Comparison of ENCODE assay signal across 9 cellular contexts in genomic region chr7:73668103-73668937, GRCh38. TPM values are rescaled to one million over a fixed set of nuclear protein-coding genes. Genes with fewer than 3 reads are reported as not detected.
DNase-seq lines count a peak whose midpoint lies in the region; ATAC-seq, FAIRE-seq and TF ChIP-seq lines count a peak whose summit lies in the region.
"Had no signal": no experiment of that assay in that cellular context is flagged by ENCODE, and none has a peak within 500 bp of the region (broad histone marks: within the 10 kb centered on the region; RNA-seq: fewer than 3 reads in every experiment).

No MANE protein-coding gene starts in this region.

- H3K9me3 Mint-ChIP-seq in H9, result peaks cover 0 to under 1% of the 10 kb centered on the region in 2 experiments; a peak in 2 of 5 replicates

- peaks cover 31% of the 10 kb centered on the region for H3K27me3 Mint-ChIP-seq in H9 (ENCODE audit: low read depth)

- H2BK120ac ChIP-seq in H9 (ENCODE audit: low read depth, low read length, poor library complexity, severe bottlenecking), result no peak overlapping the region

- H3K36me3 Mint-ChIP-seq in H9 (ENCODE audit: insufficient read depth in 1 of 3, low read depth in 3 of 3), result peaks cover 0 to 7% (median 4%) of the 10 kb centered on the region in 3 experiments; a peak in 3 of 7 replicates

- no peak overlapping the region for H2BK12ac ChIP-seq in H9 (ENCODE audit: insufficient read length, low read depth, low read length)

- H4K20me1 ChIP-seq in H9 (ENCODE audit: control insufficient read depth, insufficient read depth, insufficient read length) (no peaks in the 10 kb centered on the region), fibroblast of lung (ENCODE audit: control insufficient read depth, extremely low read depth, insufficient read depth, low read length) (no peaks in the 10 kb centered on the region)

- no peak overlapping the region for H3K4ac ChIP-seq in H9 (ENCODE audit: low read depth, low read length)

- H3K79me2 ChIP-seq in H9 (ENCODE audit: insufficient read depth, low read length) (no peaks in the 10 kb centered on the region), fibroblast of lung (ENCODE audit: control insufficient read depth, insufficient read depth, low read length) (no peaks in the 10 kb centered on the region)

- no peak overlapping the region for H2BK5ac ChIP-seq in H9 (ENCODE audit: insufficient read length, low read length)

- H3K9me3 ChIP-seq in H9 (ENCODE audit: control insufficient read depth, low read depth, low read length) (no peaks in the 10 kb centered on the region), Peyer's patch (no peaks in the 10 kb centered on the region), fibroblast of lung (ENCODE audit: control insufficient read depth, insufficient read depth, low read depth, low read length) (no peaks in the 10 kb centered on the region)

- WGBS in H9 (ENCODE audit: extremely low coverage, insufficient read length, low lambda C conversion rate), result no CpG with 5 or more reads among the region's 54 CpGs

- no peak overlapping the region for H4K5ac ChIP-seq in H9 (ENCODE audit: insufficient read length, low read depth, low read length)

- no peak overlapping the region for H3T11ph ChIP-seq in H9 (ENCODE audit: low read length)

- ATAC-seq in HG02938 (IDR thresholded peaks at IDR 0.05; ENCODE audit: unreplicated experiment), result no peak

- H2BK20ac ChIP-seq in H9 (ENCODE audit: low read depth, low read length, poor library complexity, severe bottlenecking), result no peak overlapping the region

- H3K14ac ChIP-seq in H9 (ENCODE audit: insufficient read depth, low read length), result no peak overlapping the region

- H2AK5ac ChIP-seq in H9 (ENCODE audit: insufficient read length, low read length), result no peak overlapping the region

- no peak overlapping the region for H3K23ac ChIP-seq in H9 (ENCODE audit: insufficient read length, low read depth, low read length)

- no peak overlapping the region for H4K91ac ChIP-seq in H9 (ENCODE audit: insufficient read length, low read depth, low read length)

- H3K4me1 ChIP-seq in H9 (ENCODE audit: insufficient read depth, low read length) (no peaks in the 10 kb centered on the region), Peyer's patch (peaks cover 0 to 19% (median 5%) of the 10 kb centered on the region in 4 donors), fibroblast of lung (ENCODE audit: control insufficient read depth, extremely low read depth, insufficient read depth, low read length) (no peaks in the 10 kb centered on the region)

- H3K4me1 Mint-ChIP-seq in H9, result peaks cover 10 to 44% of the 10 kb centered on the region in 2 experiments

- H4K8ac ChIP-seq in H9 (replicated peaks; ENCODE audit: insufficient read length, low read depth, low read length), result no peak overlapping the region

- H3K36me3 ChIP-seq in Peyer's patch (no peaks in the 10 kb centered on the region), fibroblast of lung (ENCODE audit: control insufficient read depth, insufficient read depth, low read length) (no peaks in the 10 kb centered on the region)

- H3K9ac ChIP-seq in H9 (ENCODE audit: extremely low read depth, insufficient read length, low read length) (peak overlapping the region; percentile 6), fibroblast of lung (ENCODE audit: insufficient read depth, low read length) (peak overlapping the region; percentile 39)

- H3K18ac ChIP-seq in H9 (ENCODE audit: insufficient read length, low read depth, low read length), result no peak overlapping the region

- H3K27ac Mint-ChIP-seq in H9, result peak overlapping the region in 1 of 3 experiments; percentile 72; a peak in 1 of 7 replicates

- H3K4me3 Mint-ChIP-seq in H9, result peak overlapping the region; percentile 62 to 87

- peak; percentile 60 for DNase-seq in D721Med (ENCODE audit: insufficient read length, low spot score)
- no peak for DNase-seq in H9
- DNase-seq in Peyer's patch, result no peak
- DNase-seq in fibroblast of lung (ENCODE audit: low read depth in 2 of 2), result peak in 1 of 2 donors; percentile 7
- peak; percentile 66 for DNase-seq in retina
- no peak for DNase-seq in dedifferentiated amniotic fluid mesenchymal stem cell (ENCODE audit: extremely low spot score)
- no peak for DNase-seq in amniotic stem cell (lab: John Stamatoyannopoulos, UW)

- H3K4me3 ChIP-seq in Peyer's patch (peak overlapping the region; percentile 40 to 93 (median 65)), fibroblast of lung (replicated peaks in 1 of 4; ENCODE audit: control extremely low read depth in 1 of 4, insufficient read depth in 1 of 4, low read depth in 3 of 4, low read length in 4 of 4) (peak overlapping the region; percentile 36 to 76 (median 54))

- TF ChIP-seq CTCF in D721Med (IDR thresholded peaks at IDR 0.05; ENCODE audit: insufficient read depth, missing control alignments) (no peak), H9 (conservative IDR thresholded peaks at IDR 0.05) (no peak), Peyer's patch (IDR thresholded peaks at IDR 0.05) (no peak), fibroblast of lung (conservative IDR thresholded peaks at IDR 0.05 in 1 of 2, IDR thresholded peaks at IDR 0.05 in 1 of 2; ENCODE audit: low read depth in 1 of 2, low read length in 2 of 2) (no peak)

- no peak overlapping the region for H3K56ac ChIP-seq in H9 (ENCODE audit: insufficient read length, low read depth, low read length)

- H2BK15ac ChIP-seq in H9 (ENCODE audit: low read depth, low read length), result no peak overlapping the region

- no peaks in the 10 kb centered on the region for H3K79me1 ChIP-seq in H9 (ENCODE audit: insufficient read depth, low read depth, low read length, poor library complexity, severe bottlenecking)

- H3K23me2 ChIP-seq in H9 (ENCODE audit: insufficient read length, low read depth, low read length, poor library complexity, severe bottlenecking), result peaks cover 10% of the 10 kb centered on the region

- no peak for FAIRE-seq in D721Med (lab: Jason Lieb, UNC)

- H2AFZ ChIP-seq in H9 (ENCODE audit: low read length) (no peak overlapping the region), fibroblast of lung (ENCODE audit: low read length) (peak overlapping the region; percentile 71)

- H3K27me3 ChIP-seq in H9 (ENCODE audit: insufficient read depth, low read length) (no peaks in the 10 kb centered on the region), Peyer's patch (no peaks in the 10 kb centered on the region), fibroblast of lung (ENCODE audit: control insufficient read depth, insufficient read depth, low read length) (no peaks in the 10 kb centered on the region)

- H3K4me2 ChIP-seq in H9 (ENCODE audit: insufficient read depth, insufficient read length, low read length) (peak overlapping the region; percentile 69), fibroblast of lung (ENCODE audit: extremely low read depth, insufficient read depth, low read length) (peak overlapping the region; percentile 61)

- TF ChIP-seq POLR2A in Peyer's patch (IDR thresholded peaks at IDR 0.05), result no peak

- H3K27ac ChIP-seq in H9 (ENCODE audit: insufficient read length, low read depth, low read length), result no peak overlapping the region
- peak overlapping the region in 2 of 4 donors; percentile 31 to 62 for H3K27ac ChIP-seq in Peyer's patch
- no peak overlapping the region for H3K27ac ChIP-seq in fibroblast of lung (ENCODE audit: insufficient read depth, low read length)

RNA-seq across cellular contexts. Expression of gene VPS37D, which starts 0.7 kb away (rescaled TPM):
- total RNA-seq in H9 (2021) (0.85 and 1.3 TPM in 2 replicates), Peyer's patch (1 to 10 TPM in 3 of 4 donors, not detected in 1; 1.1 to 6.3 (median 5.0) TPM), fibroblast of lung (6.2 and 6.8 TPM in 2 replicates)
- polyA plus RNA-seq in fibroblast of lung, result 0.63 and 0.87 TPM in 2 replicates
- polyA plus RNA-seq in fibroblast of lung (2012), result 2.0 and 2.7 TPM in 2 replicates
- polyA minus RNA-seq in fibroblast of lung (ENCODE audit: low replicate concordance), result 1.3 and 3.0 TPM in 2 replicates
- total RNA-seq: T-helper 2 cell treated with Interferon-gamma antibody and Interleukin-4, amounts not matched to agents 100 ng/mL and 5 ng/mL, for 36 hours had no signal

RNA-seq across cellular contexts. Expression of gene DNAJC30, which starts 14.9 kb away (rescaled TPM):
- total RNA-seq in H9 (2021), result 8.1 and 8.7 TPM in 2 replicates
- total RNA-seq in Peyer's patch, result 1 to 10 TPM; 1.7 to 8.1 (median 5.6) TPM
- 1.8 and 3.8 TPM in 2 replicates for total RNA-seq in fibroblast of lung
- polyA plus RNA-seq in fibroblast of lung, result 7.3 and 7.7 TPM in 2 replicates
- 12.8 and 13.5 TPM in 2 replicates for polyA plus RNA-seq in fibroblast of lung (2012)
- 7.7 and 12.3 TPM in 2 replicates for polyA minus RNA-seq in fibroblast of lung (ENCODE audit: low replicate concordance)

RNA-seq across cellular contexts. Expression of gene BUD23, which starts 15.1 kb away (rescaled TPM):
- total RNA-seq in H9 (2021), result 68.5 and 78.1 TPM in 2 replicates
- 10 to 100 TPM; 34.5 to 48.7 (median 44.1) TPM for total RNA-seq in Peyer's patch
- total RNA-seq in fibroblast of lung, result 30.8 and 31.9 TPM in 2 replicates
- polyA plus RNA-seq in fibroblast of lung, result 60.1 and 78.4 TPM in 2 replicates
- polyA plus RNA-seq in fibroblast of lung (2012), result 55.6 and 70.6 TPM in 2 replicates
- polyA minus RNA-seq in fibroblast of lung (ENCODE audit: low replicate concordance), result 32.7 and 63.0 TPM in 2 replicates

RNA-seq across cellular contexts. Expression of gene MLXIPL, which starts 44.0 kb away (rescaled TPM):
- total RNA-seq in H9 (2021) (5.5 and 6.1 TPM in 2 replicates), Peyer's patch (100 to 1,000 TPM; 114 to 465 (median 293) TPM), fibroblast of lung (0.51 TPM in 1 of 2 replicates, not detected in the other)
- not detected in 2 replicates for polyA plus RNA-seq in fibroblast of lung
- polyA plus RNA-seq in fibroblast of lung (2012), result not detected in 2 replicates
- polyA minus RNA-seq in fibroblast of lung (ENCODE audit: low replicate concordance), result not detected in 2 replicates
- total RNA-seq: T-helper 2 cell treated with Interferon-gamma antibody and Interleukin-4, amounts not matched to agents 100 ng/mL and 5 ng/mL, for 36 hours had no signal

RNA-seq across cellular contexts. Expression of gene STX1A, which starts 51.1 kb away (rescaled TPM):
- 9.3 and 10.1 TPM in 2 replicates for total RNA-seq in H9 (2021)
- 10 to 100 TPM in 3 of 4 donors, 1 to 10 TPM in 1; 5.6 to 27.3 (median 23.3) TPM for total RNA-seq in Peyer's patch
- total RNA-seq in fibroblast of lung, result 4.6 and 8.1 TPM in 2 replicates
- 7.8 and 17.2 TPM in 2 replicates for polyA plus RNA-seq in fibroblast of lung
- polyA plus RNA-seq in fibroblast of lung (2012), result 5.9 and 13.2 TPM in 2 replicates
- 14.9 and 16.3 TPM in 2 replicates for polyA minus RNA-seq in fibroblast of lung (ENCODE audit: low replicate concordance)

Comparison
In these comparisons a context has a peak if more than half of its experiments do, and no peak if none do; other contexts are left out.
1. DNase-seq: peak in D721Med (single experiment) and retina (single experiment); none in H9 (single experiment), Peyer's patch (0 of 3), dedifferentiated amniotic fluid mesenchymal stem cell (single experiment) and amniotic stem cell (single experiment).